ENCODE assay signal across 24 cellular contexts in the genomic region with DNA sequence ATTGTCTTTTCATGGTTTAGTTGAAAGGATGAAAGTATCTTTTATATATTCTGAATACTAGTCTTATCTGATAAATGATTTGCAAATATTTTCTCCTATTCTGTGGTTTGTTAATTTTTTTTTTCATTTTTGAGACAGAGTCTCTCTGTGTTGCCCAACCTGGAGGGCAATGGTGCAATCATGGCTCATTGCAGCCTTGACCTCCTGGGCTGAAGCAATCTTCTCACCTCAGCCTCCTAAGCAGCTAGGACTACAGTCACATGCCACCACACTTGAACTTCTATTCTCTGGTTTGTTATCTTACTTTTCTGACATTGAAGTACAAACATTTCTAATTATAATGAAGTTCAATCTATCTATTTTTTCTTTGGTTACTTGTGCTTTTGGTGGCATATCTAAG.
"Had no signal": no experiment of that assay in that cellular context is flagged by ENCODE, and none has a peak within 500 bp of the region (broad histone marks: within the 10 kb centered on the region; RNA-seq: fewer than 3 reads in every experiment).

No MANE protein-coding gene starts in this region.

- H3K36me3 Mint-ChIP-seq: activated naive CD4-positive, alpha-beta T cell treated with anti-CD3 and anti-CD28 coated beads, Interleukin-2, amount 10 ng/mL, durations not matched to agents 7 days and 5 days; activated naive CD8-positive, alpha-beta T cell treated with anti-CD3 and anti-CD28 coated beads for 36 hours had no signal

- H3K4me1 Mint-ChIP-seq: activated CD4-positive, alpha-beta T cell treated with anti-CD3 and anti-CD28 coated beads for 36 hours; activated naive CD4-positive, alpha-beta T cell treated with anti-CD3 and anti-CD28 coated beads, Interleukin-2, amount 10 ng/mL, durations not matched to agents 7 days and 5 days; activated naive CD8-positive, alpha-beta T cell treated with anti-CD3 and anti-CD28 coated beads for 36 hours had no signal

- H3K36me3 ChIP-seq: MG63, WERI-Rb-1 had no signal

- H3K9me3 Mint-ChIP-seq: activated CD8-positive, alpha-beta T cell treated with anti-CD3 and anti-CD28 coated beads for 36 hours; activated naive CD4-positive, alpha-beta T cell treated with anti-CD3 and anti-CD28 coated beads, Interleukin-2, amount 10 ng/mL, durations not matched to agents 7 days and 5 days; activated T-cell treated with anti-CD3 and anti-CD28 coated beads, Interleukin-2, amount 50 U/mL, for 72 hours; activated T-helper 2 cell treated with anti-CD3 and anti-CD28 coated beads, Interferon-gamma antibody, Interleukin-2, Interleukin-4, amounts not matched to agents 10 μg/mL and 5 μg/mL and 100 μg/mL, durations not matched to agents 14 hours and 24 hours and 36 hours had no signal

- H3K4me3 ChIP-seq: MG63 had no signal

- H3K27ac Mint-ChIP-seq: activated CD4-positive, alpha-beta T cell treated with anti-CD3 and anti-CD28 coated beads for 36 hours; activated CD8-positive, alpha-beta T cell treated with anti-CD3 and anti-CD28 coated beads for 36 hours; activated naive CD4-positive, alpha-beta T cell treated with anti-CD3 and anti-CD28 coated beads, Interleukin-2, amount 10 ng/mL, durations not matched to agents 7 days and 5 days; activated naive CD8-positive, alpha-beta T cell treated with anti-CD3 and anti-CD28 coated beads for 36 hours; activated T-cell treated with anti-CD3 and anti-CD28 coated beads, Interleukin-2, amount 50 U/mL, for 72 hours; activated T-helper 2 cell treated with anti-CD3 and anti-CD28 coated beads, Interferon-gamma antibody, Interleukin-2, Interleukin-4, amounts not matched to agents 10 μg/mL and 5 μg/mL and 100 μg/mL, durations not matched to agents 14 hours and 24 hours and 36 hours had no signal

- DNase-seq: activated CD4-positive, alpha-beta T cell treated with anti-CD3 and anti-CD28 coated beads for 36 hours; activated CD4-positive, alpha-beta T cell treated with anti-CD3 and anti-CD28 coated beads, Interleukin-2, amount 50 U/mL, for 1 hour; activated CD8-positive, alpha-beta memory T cell treated with anti-CD3 and anti-CD28 coated beads, Interleukin-2, amount 50 U/mL, for 4 hours; activated CD8-positive, alpha-beta T cell treated with anti-CD3 and anti-CD28 coated beads for 36 hours; activated gamma-delta T cell treated with Interleukin-2 at 50 U/mL for 16 hours; activated naive CD4-positive, alpha-beta T cell treated with anti-CD3 and anti-CD28 coated beads, Interleukin-2, amount 10 ng/mL, durations not matched to agents 7 days and 5 days; activated naive CD8-positive, alpha-beta T cell treated with anti-CD3 and anti-CD28 coated beads for 36 hours; activated T-cell treated with anti-CD3 and anti-CD28 coated beads, Interleukin-2, amount 50 U/mL, for 72 hours; anterior cingulate cortex; central memory CD4-positive, alpha-beta T cell; MG63; NCI-H1092; NCI-H1417; NCI-H1930; NCI-H2171 treated with DMSO at 0.1 percent for 48 hours; NCI-H345; NCI-H510A; NCI-H526 treated with DMSO at 0.1 percent for 48 hours; NCI-H82; SIG-M5; T-helper 1 cell; WERI-Rb-1 had no signal

- H3K27ac ChIP-seq: KMS-11, WERI-Rb-1 had no signal

- H3K4me3 Mint-ChIP-seq: activated CD4-positive, alpha-beta T cell treated with anti-CD3 and anti-CD28 coated beads for 36 hours; activated CD8-positive, alpha-beta T cell treated with anti-CD3 and anti-CD28 coated beads for 36 hours; activated naive CD4-positive, alpha-beta T cell treated with anti-CD3 and anti-CD28 coated beads, Interleukin-2, amount 10 ng/mL, durations not matched to agents 7 days and 5 days; activated naive CD8-positive, alpha-beta T cell treated with anti-CD3 and anti-CD28 coated beads for 36 hours; activated T-cell treated with anti-CD3 and anti-CD28 coated beads, Interleukin-2, amount 50 U/mL, for 72 hours had no signal

- H3K27me3 ChIP-seq: MG63 had no signal

- ATAC-seq: activated CD4-positive, alpha-beta T cell treated with anti-CD3 and anti-CD28 coated beads for 36 hours; activated CD8-positive, alpha-beta T cell treated with anti-CD3 and anti-CD28 coated beads for 36 hours; activated T-cell treated with anti-CD3 and anti-CD28 coated beads, Interleukin-2, amount 50 U/mL, for 72 hours had no signal

- H3K9me3 ChIP-seq: MG63 had no signal
